In the genomic region with DNA sequence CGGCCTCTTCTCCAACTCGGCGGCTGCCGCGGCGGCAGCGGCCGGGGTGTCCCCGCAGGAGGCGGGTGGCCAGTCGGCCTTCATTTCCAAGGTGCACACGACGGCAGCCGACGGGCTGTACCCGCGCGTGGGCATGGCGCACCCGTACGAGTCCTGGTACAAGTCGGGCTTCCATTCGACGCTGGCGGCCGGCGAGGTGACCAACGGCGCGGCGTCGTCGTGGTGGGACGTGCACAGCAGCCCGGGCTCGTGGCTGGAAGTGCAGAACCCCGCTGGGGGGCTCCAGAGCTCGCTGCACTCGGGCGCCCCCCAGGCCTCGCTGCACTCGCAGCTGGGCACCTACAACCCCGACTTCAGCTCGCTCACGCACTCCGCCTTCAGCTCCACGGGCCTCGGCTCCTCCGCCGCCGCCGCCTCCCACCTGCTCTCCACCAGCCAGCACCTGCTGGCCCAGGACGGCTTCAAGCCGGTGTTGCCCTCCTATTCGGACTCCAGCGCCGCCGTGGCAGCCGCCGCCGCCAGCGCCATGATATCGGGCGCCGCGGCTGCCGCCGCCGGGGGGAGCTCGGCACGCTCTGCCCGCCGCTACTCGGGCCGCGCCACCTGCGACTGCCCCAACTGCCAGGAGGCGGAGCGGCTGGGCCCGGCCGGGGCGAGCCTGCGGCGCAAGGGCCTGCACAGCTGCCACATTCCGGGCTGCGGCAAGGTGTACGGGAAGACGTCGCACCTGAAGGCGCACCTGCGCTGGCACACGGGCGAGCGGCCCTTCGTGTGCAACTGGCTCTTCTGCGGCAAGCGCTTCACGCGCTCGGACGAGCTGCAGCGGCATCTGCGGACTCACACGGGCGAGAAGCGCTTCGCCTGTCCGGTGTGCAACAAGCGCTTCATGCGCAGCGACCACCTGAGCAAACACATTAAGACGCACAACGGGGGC, we compare ENCODE assay signal across 8 cellular contexts. TPM values are rescaled to one million over a fixed set of nuclear protein-coding genes. Genes with fewer than 3 reads are reported as not detected.
DNase-seq lines count a peak whose midpoint lies in the region; ATAC-seq and TF ChIP-seq lines count a peak whose summit lies in the region.

No MANE protein-coding gene starts in this region.

- DNase-seq in GM10248 (ENCODE audit: extremely low spot score) (no peak), NCI-H748 (lab: John Stamatoyannopoulos, UW; ENCODE audit: unreplicated experiment) (peak; percentile 87), adipocyte (ENCODE audit: low read depth) (no peak), left colon (peak in 1 of 2 donors; percentile 73), upper lobe of left lung (peak in 1 of 2 donors; percentile 90), hepatic stellate cell (ENCODE audit: low spot score) (no peak)

- CTCF ChIA-PET in GM10248 (lab: Yijun Ruan, JAX), result interaction anchor here (1.0 to 2.3 kb wide), 9 partner anchors 8 to 934 kb away, joined by 3 to 9 read pairs (median 4); partner anchors contain the start of gene OLA1

- H3K4me3 ChIP-seq in adipocyte (ENCODE audit: low read length) (peak overlapping the region; percentile 80), upper lobe of left lung (peak overlapping the region in 3 of 4 donors; percentile 16 to 45 (median 39)), gastroesophageal sphincter (peak overlapping the region in 1 of 2 donors; percentile 45)

- H3K27ac ChIP-seq in upper lobe of left lung, result no peak overlapping the region
- H3K27ac ChIP-seq in gastroesophageal sphincter, result no peak overlapping the region

- TF ChIP-seq EP300 in upper lobe of left lung (IDR thresholded peaks at IDR 0.05), result no peak
- TF ChIP-seq EP300 in gastroesophageal sphincter (IDR thresholded peaks at IDR 0.05), result no peak

- intact Hi-C loops in left colon (cut with DNase I, micrococcal nuclease), result no loop called here

- peak; percentile 39 for TF ChIP-seq CTCF in GM10248 (IDR thresholded peaks at IDR 0.05; ENCODE audit: control extremely low read depth, extremely low read depth, low read depth, missing control alignments)
- TF ChIP-seq CTCF in upper lobe of left lung (IDR thresholded peaks at IDR 0.05), result peak in 2 of 6 experiments; percentile 12 to 20
- no peak for TF ChIP-seq CTCF in gastroesophageal sphincter (IDR thresholded peaks at IDR 0.05)

- no peaks in the 10 kb centered on the region for H3K9me3 ChIP-seq in adipocyte (ENCODE audit: control insufficient read depth, low read length)
- no peaks in the 10 kb centered on the region for H3K9me3 ChIP-seq in upper lobe of left lung
- H3K9me3 ChIP-seq in gastroesophageal sphincter, result peaks cover 0 to 4% (median 0%) of the 10 kb centered on the region in 3 donors

- WGBS in upper lobe of left lung, 2 donors, result 2 to 6% methylated on average over 25 to 95 of the region's 113 CpGs
- 4% methylated on average over 34 of the region's 113 CpGs; no CpG with 5 or more reads in 1 of the 2 donors for WGBS in gastroesophageal sphincter (ENCODE audit: low coverage in 1 of 2), 2 donors

- ATAC-seq in HG02642 (IDR thresholded peaks at IDR 0.05; ENCODE audit: poor library complexity, unreplicated experiment), result peak; percentile 45
- ATAC-seq in left colon, result peak; percentile 90
- peak in 1 of 2 donors; percentile 25 for ATAC-seq in upper lobe of left lung (ENCODE audit: low FRiP score in 2 of 2)
- no peak for ATAC-seq in gastroesophageal sphincter

- TF ChIP-seq POLR2A in upper lobe of left lung (IDR thresholded peaks at IDR 0.05) (no peak), gastroesophageal sphincter (IDR thresholded peaks at IDR 0.05) (no peak)

- H3K4me1 ChIP-seq in adipocyte (ENCODE audit: control insufficient read depth, insufficient read depth, low read length) (peaks cover 22% of the 10 kb centered on the region), upper lobe of left lung (peaks cover 49 to 78% (median 68%) of the 10 kb centered on the region in 4 donors), gastroesophageal sphincter (peaks cover 0 to 76% (median 27%) of the 10 kb centered on the region in 3 donors)

- POLR2A ChIA-PET in GM10248 (lab: Yijun Ruan, JAX), result no interaction called here

- no peaks in the 10 kb centered on the region for H3K36me3 ChIP-seq in adipocyte (ENCODE audit: control insufficient read depth, insufficient read depth, low read length, severe bottlenecking)
- H3K36me3 ChIP-seq in upper lobe of left lung, result no peaks in the 10 kb centered on the region
- no peaks in the 10 kb centered on the region for H3K36me3 ChIP-seq in gastroesophageal sphincter

- H3K27me3 ChIP-seq in adipocyte (replicated peaks; ENCODE audit: control insufficient read depth, insufficient read depth, low read length) (peaks cover 65% of the 10 kb centered on the region), upper lobe of left lung (peaks cover 5 to 98% (median 80%) of the 10 kb centered on the region in 4 donors), gastroesophageal sphincter (peaks cover 100% of the 10 kb centered on the region)

- no peak overlapping the region for H3K9ac ChIP-seq in adipocyte (ENCODE audit: low read length)

RNA-seq across cellular contexts. Expression of gene SP9, which starts 1.9 kb away (rescaled TPM):
- total RNA-seq in left colon, result not detected
- total RNA-seq in upper lobe of left lung, result not detected
- not detected for total RNA-seq in gastroesophageal sphincter

RNA-seq across cellular contexts. Expression of gene SCRN3, which starts 58.9 kb away (rescaled TPM):
- total RNA-seq in left colon (10 to 100 TPM; 25.7 to 26.7 TPM), upper lobe of left lung (10 to 100 TPM in 5 of 6 donors, 1 to 10 TPM in 1; 5.1 to 43.0 (median 21.7) TPM), gastroesophageal sphincter (10 to 100 TPM; 22.2 to 30.4 (median 26.8) TPM)
